In genomic region chr17:34011599-34011998, GRCh38 we compare ENCODE assay signal across 30 cellular contexts.
"Had no signal": no experiment of that assay in that cellular context is flagged by ENCODE, and none has a peak within 500 bp of the region (broad histone marks: within the 10 kb centered on the region; RNA-seq: fewer than 3 reads in every experiment).

No MANE protein-coding gene starts in this region.

- H3K4me2 ChIP-seq: neural progenitor cell had no signal

- H3K4me1 ChIP-seq: left ventricle myocardium inferior, neural progenitor cell, tibial nerve had no signal

- H3K4me1 Mint-ChIP-seq: immature natural killer cell; mesothelial cell of epicardium; naive B cell; natural killer cell; neural progenitor cell; stimulated activated effector memory CD8-positive, alpha-beta T cell treated with anti-CD3 and anti-CD28 coated beads, Interleukin-12 subunit alpha, Interleukin-12 subunit beta, amount 100 ng/mL, for 72 hours had no signal

- H3K27me3 Mint-ChIP-seq: progenitor cell of endocrine pancreas; stimulated activated naive CD8-positive, alpha-beta T cell treated with anti-CD3 and anti-CD28 coated beads, Interleukin-15, Interleukin-2, amounts not matched to agents 100 ng/mL and 50 ng/mL, for 24 hours had no signal

- H3K9me3 Mint-ChIP-seq: immature natural killer cell; mesothelial cell of epicardium; naive B cell; natural killer cell; nephron progenitor cell; neural progenitor cell; stimulated activated effector memory CD8-positive, alpha-beta T cell treated with anti-CD3 and anti-CD28 coated beads, Interleukin-12 subunit alpha, Interleukin-12 subunit beta, amount 100 ng/mL, for 72 hours; stimulated activated naive CD8-positive, alpha-beta T cell treated with anti-CD3 and anti-CD28 coated beads, Interleukin-15, Interleukin-2, amounts not matched to agents 100 ng/mL and 50 ng/mL, for 24 hours; type B pancreatic cell had no signal

- H3K9me3 ChIP-seq: left ventricle myocardium inferior, neutrophil, ovary, tibial nerve, vagina had no signal

- H3K4me3 ChIP-seq: left ventricle myocardium inferior, lung, neural progenitor cell, ovary, skin epidermis, tibial nerve, vagina had no signal

- H3K36me3 ChIP-seq: left ventricle myocardium inferior, neural progenitor cell, neutrophil, ovary, tibial nerve, vagina had no signal

- H3K36me3 Mint-ChIP-seq: immature natural killer cell; mesothelial cell of epicardium; naive B cell; natural killer cell; neural progenitor cell; stimulated activated effector memory CD8-positive, alpha-beta T cell treated with anti-CD3 and anti-CD28 coated beads, Interleukin-12 subunit alpha, Interleukin-12 subunit beta, amount 100 ng/mL, for 72 hours; type B pancreatic cell had no signal

- H3K27ac ChIP-seq: left ventricle myocardium inferior, neural progenitor cell, neutrophil, ovary, skin epidermis, tibial nerve, vagina had no signal

- H3K4me3 Mint-ChIP-seq: immature natural killer cell; mesothelial cell of epicardium; naive B cell; natural killer cell; nephron progenitor cell; stimulated activated effector memory CD8-positive, alpha-beta T cell treated with anti-CD3 and anti-CD28 coated beads, Interleukin-12 subunit alpha, Interleukin-12 subunit beta, amount 100 ng/mL, for 72 hours; stimulated activated naive CD8-positive, alpha-beta T cell treated with anti-CD3 and anti-CD28 coated beads, Interleukin-15, Interleukin-2, amounts not matched to agents 100 ng/mL and 50 ng/mL, for 24 hours; type B pancreatic cell had no signal

- H2AFZ ChIP-seq: neural progenitor cell had no signal

- ATAC-seq: left colon; natural killer cell; right cardiac atrium; sciatic nerve; stimulated activated effector memory CD8-positive, alpha-beta T cell treated with anti-CD3 and anti-CD28 coated beads, Interleukin-12 subunit alpha, Interleukin-12 subunit beta, amount 100 ng/mL, for 72 hours had no signal

- H3K27me3 ChIP-seq: neural progenitor cell, neutrophil, ovary, tibial nerve, vagina had no signal

- H3K9ac ChIP-seq: neural progenitor cell had no signal

- DNase-seq: hypothalamus; immature natural killer cell; kidney; left colon; left ventricle myocardium inferior; mesendoderm; naive B cell; natural killer cell; nephron progenitor cell; occipital lobe; ovary; right cardiac atrium; stimulated activated CD4-positive, alpha-beta T cell treated with anti-CD3 and anti-CD28 coated beads, Interleukin-12 subunit alpha, Interleukin-12 subunit beta, amount 100 ng/mL, for 4 hours; stimulated activated CD4-positive, alpha-beta T cell treated with anti-CD3 and anti-CD28 coated beads, Interleukin-15, amount 100 ng/mL, for 24 hours; stimulated activated CD4-positive, alpha-beta T cell treated with anti-CD3 and anti-CD28 coated beads, Interleukin-2, amount 100 ng/mL, for 24 hours; stimulated activated CD4-positive, alpha-beta T cell treated with anti-CD3 and anti-CD28 coated beads, Interleukin-4, amount 100 ng/mL, for 1 hour; stimulated activated naive CD4-positive, alpha-beta T cell had no signal

- FAIRE-seq: islet of Langerhans, kidney had no signal

- H3K27ac Mint-ChIP-seq: immature natural killer cell; mesothelial cell of epicardium; natural killer cell; nephron progenitor cell; progenitor cell of endocrine pancreas; stimulated activated effector memory CD8-positive, alpha-beta T cell treated with anti-CD3 and anti-CD28 coated beads, Interleukin-12 subunit alpha, Interleukin-12 subunit beta, amount 100 ng/mL, for 72 hours; stimulated activated naive CD8-positive, alpha-beta T cell treated with anti-CD3 and anti-CD28 coated beads, Interleukin-15, Interleukin-2, amounts not matched to agents 100 ng/mL and 50 ng/mL, for 24 hours; type B pancreatic cell had no signal
